ENCODE assay signal across 9 cellular contexts in genomic region chr22:23181763-23182288, GRCh38. TPM values are rescaled to one million over a fixed set of nuclear protein-coding genes. Genes with fewer than 3 reads are reported as not detected.
DNase-seq lines count a peak whose midpoint lies in the region; ATAC-seq, FAIRE-seq and TF ChIP-seq lines count a peak whose summit lies in the region.
"Had no signal": no experiment of that assay in that cellular context is flagged by ENCODE, and none has a peak within 500 bp of the region (broad histone marks: within the 10 kb centered on the region; RNA-seq: fewer than 3 reads in every experiment).

No MANE protein-coding gene starts in this region.

- H3K36me3 ChIP-seq in HepG2 (replicated peaks in 1 of 2; ENCODE audit: control insufficient read depth in 1 of 2, insufficient read depth in 2 of 2, low read length in 2 of 2) = no peaks in the 10 kb centered on the region; a peak in 3 of 5 replicates
- peaks cover 4% of the 10 kb centered on the region for H3K36me3 ChIP-seq in thymus (ENCODE audit: control insufficient read depth, insufficient read depth)

- H4K20me1 ChIP-seq in HepG2 (ENCODE audit: insufficient read depth, low read length) = peaks cover 44% of the 10 kb centered on the region

- H3K9me3 Mint-ChIP-seq in activated CD4-positive, alpha-beta T cell treated with anti-CD3 and anti-CD28 coated beads, Interleukin-2, amount 10 ng/mL, durations not matched to agents 24 days and 14 days = peaks cover 4% of the 10 kb centered on the region
- H3K9me3 Mint-ChIP-seq in activated naive CD8-positive, alpha-beta T cell treated with anti-CD3 and anti-CD28 coated beads, Interleukin-2, amount 10 ng/mL, durations not matched to agents 7 days and 5 days = peaks cover 4% of the 10 kb centered on the region

- in situ Hi-C loops in HepG2 (cut with HindIII; ENCODE audit: extremely low pct_ligation_motif_present, low pct_unique_long_range_greater_than_20kb) = loop anchor here (5.0 kb wide), 1 partner anchor 35 kb away; no protein-coding TSS in a partner anchor

- H3K27me3 ChIP-seq in HepG2 (ENCODE audit: control insufficient read depth in 1 of 2, insufficient read depth in 2 of 2, low read length in 2 of 2) (no peaks in the 10 kb centered on the region; a peak in 1 of 5 replicates), thymus (ENCODE audit: control insufficient read depth, insufficient read depth) (no peaks in the 10 kb centered on the region)

- H3K9ac ChIP-seq in HepG2 (ENCODE audit: insufficient read depth, low read depth, low read length) = peak overlapping the region; percentile 83

- CTCF ChIA-PET in HepG2 (lab: Yijun Ruan, JAX; ENCODE audit: low intra/inter-chr PET ratio, low total read pairs) = no interaction called here

- WGBS in HepG2 (ENCODE audit: low lambda C conversion rate) = 14% methylated on average over 23 of the region's 39 CpGs
- 2% methylated on average over 39 of the region's 39 CpGs for WGBS in thymus

- POLR2A ChIA-PET in activated naive CD8-positive, alpha-beta T cell treated with anti-CD3 and anti-CD28 coated beads, Interleukin-2, amount 10 ng/mL, durations not matched to agents 7 days and 5 days (lab: Charles Lee) = no interaction called here
- POLR2A ChIA-PET in HepG2 (lab: Yijun Ruan, JAX) = interaction anchor here (1.2 to 4.1 kb wide), 2 partner anchors 24 to 100 kb away, joined by 3 to 18 read pairs; no protein-coding TSS in a partner anchor

- intact Hi-C loops in activated CD4-positive, alpha-beta T cell treated with anti-CD3 and anti-CD28 coated beads, Interleukin-2, amount 10 ng/mL, durations not matched to agents 24 days and 14 days (cut with micrococcal nuclease) = loop anchor here (1.0 kb wide), 3 partner anchors 34 to 59 kb away; no protein-coding TSS in a partner anchor
- intact Hi-C loops in HepG2 (cut with micrococcal nuclease; ENCODE audit: unreplicated experiment) = loop anchor here (2.0 kb wide), 1 partner anchor 35 kb away; no protein-coding TSS in a partner anchor

- H3K4me3 Mint-ChIP-seq in activated CD4-positive, alpha-beta T cell treated with anti-CD3 and anti-CD28 coated beads, Interleukin-2, amount 10 ng/mL, durations not matched to agents 24 days and 14 days = peak overlapping the region; percentile 88
- H3K4me3 Mint-ChIP-seq in activated naive CD8-positive, alpha-beta T cell treated with anti-CD3 and anti-CD28 coated beads, Interleukin-2, amount 10 ng/mL, durations not matched to agents 7 days and 5 days = peak overlapping the region; percentile 80

- no peak for ATAC-seq in activated naive CD8-positive, alpha-beta T cell treated with anti-CD3 and anti-CD28 coated beads, Interleukin-2, amount 10 ng/mL, durations not matched to agents 7 days and 5 days (ENCODE audit: low read depth)
- ATAC-seq in HepG2 = no peak

- TF ChIP-seq EP300 in HepG2 (IDR thresholded peaks at IDR 0.05; ENCODE audit: low read depth in 2 of 2, low read length in 2 of 2) (no peak), HepG2 (CRISPR knock-in tag; IDR thresholded peaks at IDR 0.05; ENCODE audit: borderline replicate concordance) (no peak)

- peak overlapping the region; percentile 95 for H3K4me2 ChIP-seq in HepG2 (ENCODE audit: low read depth, low read length)

- H3K4me3 ChIP-seq in HepG2 (replicated peaks in 1 of 3; ENCODE audit: insufficient read depth in 1 of 3, low read depth in 2 of 3, low read length in 3 of 3) = peak overlapping the region; percentile 52 to 88 (median 83)
- peak overlapping the region; percentile 64 for H3K4me3 ChIP-seq in thymus (ENCODE audit: low read length)

- TF ChIP-seq POLR2A in HepG2 (IDR thresholded peaks at IDR 0.05; ENCODE audit: insufficient read depth in 1 of 2, low read depth in 2 of 2, low read length in 2 of 2) = no peak

- H3K9me3 ChIP-seq in HepG2 (ENCODE audit: low read length) (no peaks in the 10 kb centered on the region), thymus (ENCODE audit: control insufficient read depth) (no peaks in the 10 kb centered on the region)

- no TSS peak for BruUV-seq in HepG2 (replicated peaks; lab: Mats Ljungman, UMichigan)

- H3K4me1 Mint-ChIP-seq in activated CD4-positive, alpha-beta T cell treated with anti-CD3 and anti-CD28 coated beads, Interleukin-2, amount 10 ng/mL, durations not matched to agents 24 days and 14 days = peaks cover 58% of the 10 kb centered on the region
- H3K4me1 Mint-ChIP-seq in activated naive CD8-positive, alpha-beta T cell treated with anti-CD3 and anti-CD28 coated beads, Interleukin-2, amount 10 ng/mL, durations not matched to agents 7 days and 5 days = peaks cover 40% of the 10 kb centered on the region

- peak; percentile 70 for DNase-seq in activated CD4-positive, alpha-beta T cell treated with anti-CD3 and anti-CD28 coated beads, Interleukin-2, amount 10 ng/mL, durations not matched to agents 24 days and 14 days
- no peak for DNase-seq in activated CD4-positive, alpha-beta T cell treated with anti-CD3 and anti-CD28 coated beads, Interleukin-2, amount 50 U/mL, for 1 hour
- peak; percentile 42 for DNase-seq in activated naive CD8-positive, alpha-beta T cell treated with anti-CD3 and anti-CD28 coated beads, Interleukin-2, amount 10 ng/mL, durations not matched to agents 7 days and 5 days
- no peak for DNase-seq in HepG2 (ENCODE audit: low spot score)
- no peak for DNase-seq in NCI-H146 treated with DMSO at 0.1 percent for 48 hours (lab: John Stamatoyannopoulos, UW; ENCODE audit: unreplicated experiment)
- no peak for DNase-seq in GM03348 (ENCODE audit: low spot score)
- no peak for DNase-seq in glomerular visceral epithelial cell (ENCODE audit: extremely low spot score)

- TF ChIP-seq CTCF in HepG2 (CRISPR knock-in tag; IDR thresholded peaks at IDR 0.05) = no peak

- H2AFZ ChIP-seq in HepG2 (ENCODE audit: low read length) = no peak overlapping the region

- TF ChIP-seq RAD21 in HepG2 (CRISPR knock-in tag; IDR thresholded peaks at IDR 0.05) = no peak

- H3K4me1 ChIP-seq in HepG2 (ENCODE audit: insufficient read depth, low read length) = peaks cover 82% of the 10 kb centered on the region
- peaks cover 26% of the 10 kb centered on the region for H3K4me1 ChIP-seq in thymus (ENCODE audit: control insufficient read depth, insufficient read depth, low read length)

- H3K79me2 ChIP-seq in HepG2 (ENCODE audit: insufficient read depth, low read length) = peaks cover 54% of the 10 kb centered on the region

- FAIRE-seq in HepG2 (lab: Jason Lieb, UNC) = no peak

- peak overlapping the region; percentile 93 for H3K27ac Mint-ChIP-seq in activated CD4-positive, alpha-beta T cell treated with anti-CD3 and anti-CD28 coated beads, Interleukin-2, amount 10 ng/mL, durations not matched to agents 24 days and 14 days
- H3K27ac Mint-ChIP-seq in activated naive CD8-positive, alpha-beta T cell treated with anti-CD3 and anti-CD28 coated beads, Interleukin-2, amount 10 ng/mL, durations not matched to agents 7 days and 5 days = no peak overlapping the region

- peaks cover 30% of the 10 kb centered on the region for H3K36me3 Mint-ChIP-seq in activated CD4-positive, alpha-beta T cell treated with anti-CD3 and anti-CD28 coated beads, Interleukin-2, amount 10 ng/mL, durations not matched to agents 24 days and 14 days (ENCODE audit: low read depth)
- peaks cover 10% of the 10 kb centered on the region for H3K36me3 Mint-ChIP-seq in activated naive CD8-positive, alpha-beta T cell treated with anti-CD3 and anti-CD28 coated beads, Interleukin-2, amount 10 ng/mL, durations not matched to agents 7 days and 5 days

- no peak overlapping the region for H3K27ac ChIP-seq in HepG2 (ENCODE audit: extremely low read length, insufficient read depth, low read length)
- no peak overlapping the region for H3K27ac ChIP-seq in thymus (ENCODE audit: low read depth)

- H3K27me3 Mint-ChIP-seq in activated CD4-positive, alpha-beta T cell treated with anti-CD3 and anti-CD28 coated beads, Interleukin-2, amount 10 ng/mL, durations not matched to agents 24 days and 14 days = no peaks in the 10 kb centered on the region
- no peaks in the 10 kb centered on the region for H3K27me3 Mint-ChIP-seq in activated naive CD8-positive, alpha-beta T cell treated with anti-CD3 and anti-CD28 coated beads, Interleukin-2, amount 10 ng/mL, durations not matched to agents 7 days and 5 days

RNA-seq across cellular contexts. Expression of gene BCR, which starts 1.5 kb away (rescaled TPM):
- 45.1 and 47.4 TPM in 2 replicates for total RNA-seq in activated CD4-positive, alpha-beta T cell treated with anti-CD3 and anti-CD28 coated beads, Interleukin-2, amount 10 ng/mL, durations not matched to agents 24 days and 14 days
- total RNA-seq in activated naive CD8-positive, alpha-beta T cell treated with anti-CD3 and anti-CD28 coated beads, Interleukin-2, amount 10 ng/mL, durations not matched to agents 7 days and 5 days = 10 to 100 TPM; 36.2 to 39.2 TPM
- 33.6 and 35.4 TPM in 2 replicates for total RNA-seq in HepG2 (2016; rRNA removed; fragmentation: Illumina TruSeq; extraction: Trizol)
- 10.9 and 12.3 TPM in 2 replicates for total RNA-seq in HepG2 (2016; cell fraction: cytosol; rRNA removed; fragmentation: Illumina TruSeq; extraction: Trizol; ENCODE audit: low read depth)
- 29.4 and 37.4 TPM in 2 replicates for total RNA-seq in HepG2 (2016; cell fraction: insoluble cytoplasmic fraction; rRNA removed; fragmentation: Illumina TruSeq; extraction: Trizol)
- total RNA-seq in HepG2 (2016; cell fraction: membrane; rRNA removed; fragmentation: Illumina TruSeq; extraction: Trizol) = 17.4 and 22.3 TPM in 2 replicates
- 26.4 and 32.2 TPM in 2 replicates for total RNA-seq in HepG2 (2016; cell fraction: nucleus; rRNA removed; fragmentation: Illumina TruSeq; extraction: Trizol)
- polyA plus RNA-seq in HepG2 (2011; rRNA removed) (19.9 and 21.9 TPM in 2 replicates), thymus (22.8 TPM)
- 28.9 and 33.8 TPM in 2 replicates for polyA plus RNA-seq in HepG2 (2011; cell fraction: cytosol; rRNA removed)
- 66.0 and 71.9 TPM in 2 replicates for polyA plus RNA-seq in HepG2 (2011; cell fraction: nucleus; rRNA removed)
- 21.2 and 25.3 TPM in 2 replicates for polyA plus RNA-seq in HepG2 (2012)
- 2.3 and 4.6 TPM in 2 replicates for polyA plus RNA-seq in HepG2 (2016; cell fraction: cytosol; fragmentation: Illumina TruSeq; extraction: Trizol; ENCODE audit: low read depth)
- 26.5 and 34.8 TPM in 2 replicates for polyA plus RNA-seq in HepG2 (2016; cell fraction: insoluble cytoplasmic fraction; fragmentation: Illumina TruSeq; extraction: Trizol; ENCODE audit: low read depth)
- polyA plus RNA-seq in HepG2 (2016; cell fraction: membrane; fragmentation: Illumina TruSeq; extraction: Trizol; ENCODE audit: low read depth) = 11.6 and 12.9 TPM in 2 replicates
- polyA plus RNA-seq in HepG2 (2016; cell fraction: nucleus; fragmentation: Illumina TruSeq; extraction: Trizol; ENCODE audit: insufficient read depth, low read depth) = 45.4 and 51.6 TPM in 2 replicates
- 67.7 and 82.7 TPM in 2 replicates for polyA minus RNA-seq in HepG2 (2011; rRNA and poly(A)+ RNA removed; ENCODE audit: low replicate concordance)
- polyA minus RNA-seq in HepG2 (2011; cell fraction: cytosol; rRNA and poly(A)+ RNA removed) = 43.0 and 57.5 TPM in 2 replicates
- polyA minus RNA-seq in HepG2 (2011; cell fraction: nucleus; rRNA and poly(A)+ RNA removed) = 24.6 and 32.1 TPM in 2 replicates

RNA-seq across cellular contexts. Expression of gene RAB36, which starts 36.5 kb away (rescaled TPM):
- not detected in 2 replicates for total RNA-seq in activated CD4-positive, alpha-beta T cell treated with anti-CD3 and anti-CD28 coated beads, Interleukin-2, amount 10 ng/mL, durations not matched to agents 24 days and 14 days
- 1 to 10 TPM in 1 of 2 experiments, under 1 TPM in 1; 0.68 to 1.3 TPM for total RNA-seq in activated naive CD8-positive, alpha-beta T cell treated with anti-CD3 and anti-CD28 coated beads, Interleukin-2, amount 10 ng/mL, durations not matched to agents 7 days and 5 days
- total RNA-seq in HepG2 (2016; rRNA removed; fragmentation: Illumina TruSeq; extraction: Trizol) = 0.20 and 0.24 TPM in 2 replicates
- total RNA-seq in HepG2 (2016; cell fraction: cytosol; rRNA removed; fragmentation: Illumina TruSeq; extraction: Trizol; ENCODE audit: low read depth) = 0.10 TPM in 1 of 2 replicates, not detected in the other
- total RNA-seq in HepG2 (2016; cell fraction: insoluble cytoplasmic fraction; rRNA removed; fragmentation: Illumina TruSeq; extraction: Trizol) = 0.24 and 0.37 TPM in 2 replicates
- total RNA-seq in HepG2 (2016; cell fraction: membrane; rRNA removed; fragmentation: Illumina TruSeq; extraction: Trizol) = 0.12 and 0.17 TPM in 2 replicates
- total RNA-seq in HepG2 (2016; cell fraction: nucleus; rRNA removed; fragmentation: Illumina TruSeq; extraction: Trizol) = 0.19 TPM in 2 replicates
- polyA plus RNA-seq in HepG2 (2011; rRNA removed) (0.86 and 1.0 TPM in 2 replicates), thymus (0.46 TPM)
- polyA plus RNA-seq in HepG2 (2011; cell fraction: cytosol; rRNA removed) = 0.74 and 0.89 TPM in 2 replicates
- polyA plus RNA-seq in HepG2 (2011; cell fraction: nucleus; rRNA removed) = 0.59 and 0.71 TPM in 2 replicates
- 0.49 and 0.95 TPM in 2 replicates for polyA plus RNA-seq in HepG2 (2012)
- polyA plus RNA-seq in HepG2 (2016; cell fraction: cytosol; fragmentation: Illumina TruSeq; extraction: Trizol; ENCODE audit: low read depth) = 0.03 and 0.05 TPM in 2 replicates
- 0.22 and 0.23 TPM in 2 replicates for polyA plus RNA-seq in HepG2 (2016; cell fraction: insoluble cytoplasmic fraction; fragmentation: Illumina TruSeq; extraction: Trizol; ENCODE audit: low read depth)
- polyA plus RNA-seq in HepG2 (2016; cell fraction: membrane; fragmentation: Illumina TruSeq; extraction: Trizol; ENCODE audit: low read depth) = 0.14 and 0.15 TPM in 2 replicates
- polyA plus RNA-seq in HepG2 (2016; cell fraction: nucleus; fragmentation: Illumina TruSeq; extraction: Trizol; ENCODE audit: insufficient read depth, low read depth) = 0.19 and 0.33 TPM in 2 replicates
- polyA minus RNA-seq in HepG2 (2011; rRNA and poly(A)+ RNA removed; ENCODE audit: low replicate concordance) = 0.02 and 2.6 TPM in 2 replicates
- polyA minus RNA-seq in HepG2 (2011; cell fraction: cytosol; rRNA and poly(A)+ RNA removed) = 0.44 and 0.49 TPM in 2 replicates
- 0.37 and 0.64 TPM in 2 replicates for polyA minus RNA-seq in HepG2 (2011; cell fraction: nucleus; rRNA and poly(A)+ RNA removed)

RNA-seq across cellular contexts. Expression of gene RSPH14, which starts 40.0 kb away (rescaled TPM):
- total RNA-seq in activated CD4-positive, alpha-beta T cell treated with anti-CD3 and anti-CD28 coated beads, Interleukin-2, amount 10 ng/mL, durations not matched to agents 24 days and 14 days = not detected in 2 replicates
- total RNA-seq in activated naive CD8-positive, alpha-beta T cell treated with anti-CD3 and anti-CD28 coated beads, Interleukin-2, amount 10 ng/mL, durations not matched to agents 7 days and 5 days = under 1 TPM; 0.50 to 0.94 TPM
- 1.1 and 1.3 TPM in 2 replicates for total RNA-seq in HepG2 (2016; rRNA removed; fragmentation: Illumina TruSeq; extraction: Trizol)
- total RNA-seq in HepG2 (2016; cell fraction: cytosol; rRNA removed; fragmentation: Illumina TruSeq; extraction: Trizol; ENCODE audit: low read depth) = 0.35 and 0.71 TPM in 2 replicates
- total RNA-seq in HepG2 (2016; cell fraction: insoluble cytoplasmic fraction; rRNA removed; fragmentation: Illumina TruSeq; extraction: Trizol) = 0.67 and 1.0 TPM in 2 replicates
- total RNA-seq in HepG2 (2016; cell fraction: membrane; rRNA removed; fragmentation: Illumina TruSeq; extraction: Trizol) = 0.40 and 1.1 TPM in 2 replicates
- 0.94 TPM in 1 of 2 replicates, not detected in the other for total RNA-seq in HepG2 (2016; cell fraction: nucleus; rRNA removed; fragmentation: Illumina TruSeq; extraction: Trizol)
- polyA plus RNA-seq in HepG2 (2011; rRNA removed) (0.86 and 1.2 TPM in 2 replicates), thymus (0.27 TPM)
- polyA plus RNA-seq in HepG2 (2011; cell fraction: cytosol; rRNA removed) = 0.55 and 0.93 TPM in 2 replicates
- 0.48 and 0.50 TPM in 2 replicates for polyA plus RNA-seq in HepG2 (2011; cell fraction: nucleus; rRNA removed)
- polyA plus RNA-seq in HepG2 (2012) = 0.58 and 2.0 TPM in 2 replicates
- 0.60 and 0.71 TPM in 2 replicates for polyA plus RNA-seq in HepG2 (2016; cell fraction: cytosol; fragmentation: Illumina TruSeq; extraction: Trizol; ENCODE audit: low read depth)
- polyA plus RNA-seq in HepG2 (2016; cell fraction: insoluble cytoplasmic fraction; fragmentation: Illumina TruSeq; extraction: Trizol; ENCODE audit: low read depth) = 0.40 and 1.1 TPM in 2 replicates
- 0.47 and 2.4 TPM in 2 replicates for polyA plus RNA-seq in HepG2 (2016; cell fraction: membrane; fragmentation: Illumina TruSeq; extraction: Trizol; ENCODE audit: low read depth)
- 1.6 and 2.0 TPM in 2 replicates for polyA plus RNA-seq in HepG2 (2016; cell fraction: nucleus; fragmentation: Illumina TruSeq; extraction: Trizol; ENCODE audit: insufficient read depth, low read depth)
- 1.4 TPM in 1 of 2 replicates, not detected in the other for polyA minus RNA-seq in HepG2 (2011; rRNA and poly(A)+ RNA removed; ENCODE audit: low replicate concordance)
- polyA minus RNA-seq in HepG2 (2011; cell fraction: cytosol; rRNA and poly(A)+ RNA removed) = not detected in 2 replicates
- 1.0 and 1.4 TPM in 2 replicates for polyA minus RNA-seq in HepG2 (2011; cell fraction: nucleus; rRNA and poly(A)+ RNA removed)
- total RNA-seq: RPMI7951 had no signal

Comparison
In these comparisons a context has a peak if more than half of its experiments do, and no peak if none do; other contexts are left out.
1. DNase-seq: peak in activated CD4-positive, alpha-beta T cell treated with anti-CD3 and anti-CD28 coated beads, Interleukin-2, amount 10 ng/mL, durations not matched to agents 24 days and 14 days (single experiment) and activated naive CD8-positive, alpha-beta T cell treated with anti-CD3 and anti-CD28 coated beads, Interleukin-2, amount 10 ng/mL, durations not matched to agents 7 days and 5 days (single experiment); none in activated CD4-positive, alpha-beta T cell treated with anti-CD3 and anti-CD28 coated beads, Interleukin-2, amount 50 U/mL, for 1 hour (single experiment), HepG2 (single experiment), NCI-H146 treated with DMSO at 0.1 percent for 48 hours (single experiment), GM03348 (single experiment) and glomerular visceral epithelial cell (single experiment).